In the genomic region with DNA sequence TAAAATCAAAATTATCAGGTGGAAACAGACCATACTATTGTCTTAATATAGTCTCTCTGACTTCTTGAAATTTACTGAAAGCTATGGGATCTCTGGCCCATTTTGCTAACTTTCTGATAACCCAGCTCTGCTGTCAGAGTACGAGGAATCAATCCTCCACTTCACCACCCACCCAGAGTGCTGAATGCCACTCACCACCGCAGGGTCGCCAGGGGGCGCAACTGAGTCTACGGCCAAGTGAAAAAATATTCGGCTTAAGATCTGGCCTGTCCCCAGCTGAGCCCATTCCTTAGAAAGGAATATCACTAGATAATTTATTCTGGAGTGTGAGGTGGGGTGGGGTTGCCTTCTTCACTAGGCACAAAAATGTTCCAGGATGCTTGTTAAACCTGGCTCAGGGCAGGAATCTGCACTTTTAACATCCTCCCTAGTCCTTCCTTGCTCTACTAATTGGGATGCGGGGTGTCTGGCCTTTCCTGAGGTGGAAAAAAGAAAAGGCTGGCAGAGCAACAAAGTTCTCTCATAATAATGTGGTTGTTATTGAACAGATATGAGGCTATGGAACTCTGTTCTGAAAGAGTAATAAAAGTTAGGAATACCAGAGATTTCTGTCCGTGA, we compare ENCODE assay signal across 8 cellular contexts.
DNase-seq lines count a peak whose midpoint lies in the region; ATAC-seq and TF ChIP-seq lines count a peak whose summit lies in the region.

No MANE protein-coding gene starts in this region.

- H3K9me3 Mint-ChIP-seq in brain, result peaks cover 0 to 2% (median 0%) of the 10 kb centered on the region in 5 experiments

- no peak overlapping the region for H3K4me3 Mint-ChIP-seq in brain

- no peak overlapping the region for H3K27ac Mint-ChIP-seq in brain

- DNase-seq in DMS53 (lab: John Stamatoyannopoulos, UW) (peak; percentile 18), DMS53 treated with DMSO at 0.1 percent for 48 hours (lab: John Stamatoyannopoulos, UW; ENCODE audit: unreplicated experiment) (no peak), lung microvascular endothelial cell (ENCODE audit: low read depth in 2 of 2) (peak; percentile 34 to 42), retina (no peak)

- H3K4me1 Mint-ChIP-seq in brain, result no peaks in the 10 kb centered on the region

- TF ChIP-seq CTCF in LNCAP (IDR thresholded peaks at IDR 0.05), result peak; percentile 95
- peak; percentile 42 to 73 for TF ChIP-seq CTCF in brain (conservative IDR thresholded peaks at IDR 0.05)

- ATAC-seq in GM21515 (IDR thresholded peaks at IDR 0.05; ENCODE audit: unreplicated experiment) (peak; percentile 96), HG03108 (IDR thresholded peaks at IDR 0.05; ENCODE audit: unreplicated experiment) (no peak)

- no peaks in the 10 kb centered on the region for H3K27me3 Mint-ChIP-seq in brain

- no peaks in the 10 kb centered on the region for H3K36me3 Mint-ChIP-seq in brain

Comparison
In these comparisons a context has a peak if more than half of its experiments do, and no peak if none do; other contexts are left out.
1. DNase-seq: peak in DMS53 (single experiment) and lung microvascular endothelial cell (2 of 2); none in DMS53 treated with DMSO at 0.1 percent for 48 hours (single experiment) and retina (single experiment).